Comparison of ENCODE assay signal across 15 cellular contexts in the genomic region with DNA sequence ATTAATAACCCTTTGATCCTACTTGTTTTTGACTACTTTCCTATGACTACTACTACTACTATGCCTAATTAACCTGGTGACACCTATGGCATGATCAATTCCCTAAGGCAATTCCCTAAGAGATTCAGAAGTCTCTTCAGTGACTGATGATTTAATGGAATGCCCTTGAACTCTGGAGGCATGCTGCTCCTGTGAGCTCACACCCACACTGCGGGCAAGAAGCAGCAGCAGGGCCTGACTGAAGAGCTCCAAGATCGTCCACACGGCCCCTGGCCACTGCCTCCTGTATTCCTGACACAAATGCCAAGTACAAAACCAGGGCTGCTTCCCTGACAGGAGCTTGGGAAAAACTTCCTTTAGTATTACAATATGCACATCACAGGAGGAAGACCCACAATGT.
A peak's percentile ranks its signal among the peaks of the same experiment; 100 is the strongest.
DNase-seq lines count a peak whose midpoint lies in the region; ATAC-seq and TF ChIP-seq lines count a peak whose summit lies in the region.
"Had no signal": no experiment of that assay in that cellular context is flagged by ENCODE, and none has a peak within 500 bp of the region (broad histone marks: within the 10 kb centered on the region; RNA-seq: fewer than 3 reads in every experiment).

No MANE protein-coding gene starts in this region.

- H3K4me3 ChIP-seq in epithelial cell of esophagus (ENCODE audit: low read length) = no peak overlapping the region

- H3K9me3 Mint-ChIP-seq in osteocyte (ENCODE audit: unreplicated experiment) (no peaks in the 10 kb centered on the region), type B pancreatic cell (peaks cover under 1% of the 10 kb centered on the region)

- H3K4me3 Mint-ChIP-seq in osteocyte (ENCODE audit: unreplicated experiment) (no peak overlapping the region), type B pancreatic cell (peak overlapping the region; percentile 62)
- H3K4me3 Mint-ChIP-seq: B cell, CD14-positive monocyte had no signal

- H3K27ac Mint-ChIP-seq in osteocyte (ENCODE audit: unreplicated experiment) (peak overlapping the region; percentile 3), type B pancreatic cell (peak overlapping the region; percentile 80)
- H3K27ac Mint-ChIP-seq: B cell had no signal

- TF ChIP-seq CTCF in epithelial cell of esophagus (IDR thresholded peaks at IDR 0.05; ENCODE audit: insufficient read depth, low read depth, low read length, missing control alignments) (no peak), osteocyte (IDR thresholded peaks at IDR 0.05) (no peak), type B pancreatic cell (conservative IDR thresholded peaks at IDR 0.05) (no peak)

- H3K36me3 ChIP-seq in KOPT-K1 (ENCODE audit: insufficient read depth, low read length) = peaks cover 10% of the 10 kb centered on the region; the same call in 1 of the 2 replicates

- H3K27ac ChIP-seq in KOPT-K1 (ENCODE audit: low read depth, low read length, poor library complexity, severe bottlenecking) = peak overlapping the region; percentile 91

- no peaks in the 10 kb centered on the region for H3K9me3 ChIP-seq in KOPT-K1 (ENCODE audit: insufficient read depth, low read length, poor library complexity, severe bottlenecking)

- peak; percentile 5 for DNase-seq in epithelial cell of esophagus (ENCODE audit: low read depth)
- no peak for DNase-seq in osteocyte (ENCODE audit: extremely low spot score, unreplicated experiment)
- DNase-seq in type B pancreatic cell (ENCODE audit: extremely low spot score, unreplicated experiment) = no peak
- no peak for DNase-seq in NCI-H446 treated with DMSO at 0.1 percent for 48 hours (lab: John Stamatoyannopoulos, UW)
- no peak for DNase-seq in AG08395 (ENCODE audit: low spot score)
- DNase-seq: Calu3, KBM-7, MM.1S, NCI-H2029, NCI-H526 treated with DMSO at 0.1 percent for 48 hours, SHP77 had no signal

- no peak for ATAC-seq in HG03521 (IDR thresholded peaks at IDR 0.05; ENCODE audit: unreplicated experiment)

- H3K36me3 Mint-ChIP-seq in osteocyte (ENCODE audit: unreplicated experiment) (peaks cover 11% of the 10 kb centered on the region), type B pancreatic cell (peaks cover 42% of the 10 kb centered on the region)

- H3K4me1 Mint-ChIP-seq in osteocyte (ENCODE audit: unreplicated experiment) = peaks cover 12% of the 10 kb centered on the region
- peaks cover 9% of the 10 kb centered on the region for H3K4me1 Mint-ChIP-seq in type B pancreatic cell (ENCODE audit: unreplicated experiment)

- H3K27me3 Mint-ChIP-seq in osteocyte (ENCODE audit: unreplicated experiment) (no peaks in the 10 kb centered on the region), type B pancreatic cell (no peaks in the 10 kb centered on the region)
- H3K27me3 Mint-ChIP-seq: B cell had no signal
